Comparison of ENCODE assay signal across 4 cellular contexts in the genomic region with DNA sequence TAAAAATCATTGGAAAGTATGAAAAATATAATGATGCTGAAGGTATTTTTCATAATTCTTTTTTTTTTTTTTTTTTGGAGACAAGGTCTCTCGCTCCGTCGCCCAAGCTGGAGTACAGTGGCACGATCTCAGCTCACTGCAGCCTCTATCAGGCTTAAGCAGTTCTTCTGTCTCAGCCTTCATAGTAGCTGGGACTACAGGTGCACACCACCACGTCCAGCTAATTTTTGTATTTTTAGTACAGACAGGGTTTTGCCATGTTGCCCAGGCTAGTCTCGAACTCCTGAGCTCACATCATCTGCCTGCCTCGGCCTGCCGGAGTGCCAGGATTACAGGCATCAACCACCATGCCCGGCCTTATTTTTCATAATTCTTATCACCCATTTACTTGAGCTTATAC.
TF ChIP-seq lines count a peak whose summit lies in the region.

No MANE protein-coding gene starts in this region.

TF ChIP-seq in liver, 16 proteins besides CTCF, POLR2A, EP300 and RAD21 (continues in another document):
- TF ChIP-seq ZBTB33 (IDR thresholded peaks at IDR 0.05) (no peak), HNF4G (IDR thresholded peaks at IDR 0.05) (no peak), NR2F2 (IDR thresholded peaks at IDR 0.05) (no peak), FOXA1 (IDR thresholded peaks at IDR 0.05) (no peak), YY1 (IDR thresholded peaks at IDR 0.05) (no peak), MAX (IDR thresholded peaks at IDR 0.05) (no peak), FOXA2 (IDR thresholded peaks at IDR 0.05) (no peak), RXRA (IDR thresholded peaks at IDR 0.05) (no peak), EGR1 (IDR thresholded peaks at IDR 0.05; ENCODE audit: low read depth in 2 of 2) (no peak), HNF4A (conservative IDR thresholded peaks at IDR 0.05) (no peak), SP1 (IDR thresholded peaks at IDR 0.05) (no peak), GABPA (IDR thresholded peaks at IDR 0.05 in 1 of 2, conservative IDR thresholded peaks at IDR 0.05 in 1 of 2) (no peak), TAF1 (conservative IDR thresholded peaks at IDR 0.05) (no peak), JUND (IDR thresholded peaks at IDR 0.05) (no peak)
- TF ChIP-seq, protein P1, sequence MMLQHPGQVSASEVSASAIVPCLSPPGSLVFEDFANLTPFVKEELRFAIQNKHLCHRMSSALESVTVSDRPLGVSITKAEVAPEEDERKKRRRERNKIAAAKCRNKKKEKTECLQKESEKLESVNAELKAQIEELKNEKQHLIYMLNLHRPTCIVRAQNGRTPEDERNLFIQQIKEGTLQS (IDR thresholded peaks at IDR 0.05): no peak

TF ChIP-seq in HepG2, 621 proteins besides CTCF, POLR2A, EP300 and RAD21:
- TF ChIP-seq DDIT3 (CRISPR knock-in tag; IDR thresholded peaks at IDR 0.05) (no peak), GTF2F1 (IDR thresholded peaks at IDR 0.05; ENCODE audit: low read length) (no peak), RXRA (CRISPR knock-in tag; IDR thresholded peaks at IDR 0.05) (no peak), MYC (CRISPR knock-in tag; IDR thresholded peaks at IDR 0.05; ENCODE audit: borderline replicate concordance) (no peak), ZNF761 (CRISPR knock-in tag; conservative IDR thresholded peaks at IDR 0.05) (no peak), ZNF317 (CRISPR knock-in tag; IDR thresholded peaks at IDR 0.05) (no peak), MTERF4 (CRISPR knock-in tag; IDR thresholded peaks at IDR 0.05) (no peak), ATF4 (CRISPR knock-in tag; IDR thresholded peaks at IDR 0.05) (no peak), CSRNP2 (CRISPR knock-in tag; conservative IDR thresholded peaks at IDR 0.05; ENCODE audit: low read depth) (no peak), TOPORS (CRISPR knock-in tag; IDR thresholded peaks at IDR 0.05) (no peak), ZNF839 (CRISPR knock-in tag; IDR thresholded peaks at IDR 0.05; ENCODE audit: borderline replicate concordance) (no peak), HMG20A (CRISPR knock-in tag; IDR thresholded peaks at IDR 0.05; ENCODE audit: borderline replicate concordance) (no peak), ASH2L (IDR thresholded peaks at IDR 0.05; ENCODE audit: insufficient read length, low read depth, low read length) (no peak)
- TF ChIP-seq, protein P2, sequence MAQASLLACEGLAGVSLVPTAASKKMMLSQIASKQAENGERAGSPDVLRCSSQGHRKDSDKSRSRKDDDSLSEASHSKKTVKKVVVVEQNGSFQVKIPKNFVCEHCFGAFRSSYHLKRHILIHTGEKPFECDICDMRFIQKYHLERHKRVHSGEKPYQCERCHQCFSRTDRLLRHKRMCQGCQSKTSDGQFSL (CRISPR knock-in tag; IDR thresholded peaks at IDR 0.05): no peak

TF ChIP-seq in GM12878, 131 proteins besides CTCF, POLR2A, EP300 and RAD21:
- TF ChIP-seq HDGF (IDR thresholded peaks at IDR 0.05): 0 out of 2 replicates have a peak, but pooled peaks have one; percentile 18
- TF ChIP-seq POLR2AphosphoS2 (IDR thresholded peaks at IDR 0.05; ENCODE audit: low read depth, low read length): peak; percentile 46; the same call in 1 of the 2 replicates
- TF ChIP-seq ZZZ3 (IDR thresholded peaks at IDR 0.05; ENCODE audit: control insufficient read depth, insufficient read length, low read depth): no peak
- TF ChIP-seq SMAD5 (IDR thresholded peaks at IDR 0.05; ENCODE audit: low read depth): no peak
- TF ChIP-seq, protein P3, sequence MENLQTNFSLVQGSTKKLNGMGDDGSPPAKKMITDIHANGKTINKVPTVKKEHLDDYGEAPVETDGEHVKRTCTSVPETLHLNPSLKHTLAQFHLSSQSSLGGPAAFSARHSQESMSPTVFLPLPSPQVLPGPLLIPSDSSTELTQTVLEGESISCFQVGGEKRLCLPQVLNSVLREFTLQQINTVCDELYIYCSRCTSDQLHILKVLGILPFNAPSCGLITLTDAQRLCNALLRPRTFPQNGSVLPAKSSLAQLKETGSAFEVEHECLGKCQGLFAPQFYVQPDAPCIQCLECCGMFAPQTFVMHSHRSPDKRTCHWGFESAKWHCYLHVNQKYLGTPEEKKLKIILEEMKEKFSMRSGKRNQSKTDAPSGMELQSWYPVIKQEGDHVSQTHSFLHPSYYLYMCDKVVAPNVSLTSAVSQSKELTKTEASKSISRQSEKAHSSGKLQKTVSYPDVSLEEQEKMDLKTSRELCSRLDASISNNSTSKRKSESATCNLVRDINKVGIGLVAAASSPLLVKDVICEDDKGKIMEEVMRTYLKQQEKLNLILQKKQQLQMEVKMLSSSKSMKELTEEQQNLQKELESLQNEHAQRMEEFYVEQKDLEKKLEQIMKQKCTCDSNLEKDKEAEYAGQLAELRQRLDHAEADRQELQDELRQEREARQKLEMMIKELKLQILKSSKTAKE (IDR thresholded peaks at IDR 0.05; ENCODE audit: low read depth, poor library complexity, severe bottlenecking): no peak
- TF ChIP-seq, protein P4, sequence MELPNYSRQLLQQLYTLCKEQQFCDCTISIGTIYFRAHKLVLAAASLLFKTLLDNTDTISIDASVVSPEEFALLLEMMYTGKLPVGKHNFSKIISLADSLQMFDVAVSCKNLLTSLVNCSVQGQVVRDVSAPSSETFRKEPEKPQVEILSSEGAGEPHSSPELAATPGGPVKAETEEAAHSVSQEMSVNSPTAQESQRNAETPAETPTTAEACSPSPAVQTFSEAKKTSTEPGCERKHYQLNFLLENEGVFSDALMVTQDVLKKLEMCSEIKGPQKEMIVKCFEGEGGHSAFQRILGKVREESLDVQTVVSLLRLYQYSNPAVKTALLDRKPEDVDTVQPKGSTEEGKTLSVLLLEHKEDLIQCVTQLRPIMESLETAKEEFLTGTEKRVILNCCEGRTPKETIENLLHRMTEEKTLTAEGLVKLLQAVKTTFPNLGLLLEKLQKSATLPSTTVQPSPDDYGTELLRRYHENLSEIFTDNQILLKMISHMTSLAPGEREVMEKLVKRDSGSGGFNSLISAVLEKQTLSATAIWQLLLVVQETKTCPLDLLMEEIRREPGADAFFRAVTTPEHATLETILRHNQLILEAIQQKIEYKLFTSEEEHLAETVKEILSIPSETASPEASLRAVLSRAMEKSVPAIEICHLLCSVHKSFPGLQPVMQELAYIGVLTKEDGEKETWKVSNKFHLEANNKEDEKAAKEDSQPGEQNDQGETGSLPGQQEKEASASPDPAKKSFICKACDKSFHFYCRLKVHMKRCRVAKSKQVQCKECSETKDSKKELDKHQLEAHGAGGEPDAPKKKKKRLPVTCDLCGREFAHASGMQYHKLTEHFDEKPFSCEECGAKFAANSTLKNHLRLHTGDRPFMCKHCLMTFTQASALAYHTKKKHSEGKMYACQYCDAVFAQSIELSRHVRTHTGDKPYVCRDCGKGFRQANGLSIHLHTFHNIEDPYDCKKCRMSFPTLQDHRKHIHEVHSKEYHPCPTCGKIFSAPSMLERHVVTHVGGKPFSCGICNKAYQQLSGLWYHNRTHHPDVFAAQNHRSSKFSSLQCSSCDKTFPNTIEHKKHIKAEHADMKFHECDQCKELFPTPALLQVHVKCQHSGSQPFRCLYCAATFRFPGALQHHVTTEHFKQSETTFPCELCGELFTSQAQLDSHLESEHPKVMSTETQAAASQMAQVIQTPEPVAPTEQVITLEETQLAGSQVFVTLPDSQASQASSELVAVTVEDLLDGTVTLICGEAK (IDR thresholded peaks at IDR 0.05; ENCODE audit: borderline replicate concordance): peak; percentile 14; the same call in 1 of the 2 replicates
- TF ChIP-seq PML (IDR thresholded peaks at IDR 0.05; ENCODE audit: low read length): no peak
- no peak for TF ChIP-seq JUNB (IDR thresholded peaks at IDR 0.05)
- no peak for TF ChIP-seq GATAD2B (conservative IDR thresholded peaks at IDR 0.05; ENCODE audit: low read depth)
- no peak for TF ChIP-seq MYC (IDR thresholded peaks at IDR 0.05; ENCODE audit: insufficient read depth, insufficient read length, insufficient replicate concordance, low read length, severe bottlenecking)
- no peak for TF ChIP-seq TAF1 (IDR thresholded peaks at IDR 0.05; ENCODE audit: borderline replicate concordance, low read depth, low read length)

TF ChIP-seq in SK-N-SH treated with all-trans-retinoic acid at 6 μM for 48 hours, 23 proteins besides CTCF, POLR2A, EP300 and RAD21:
- no peak for TF ChIP-seq ZFP30 (CRISPR knock-in tag; IDR thresholded peaks at IDR 0.05)
- TF ChIP-seq RARB (CRISPR knock-in tag; IDR thresholded peaks at IDR 0.05): no peak
- no peak for TF ChIP-seq OSR1 (CRISPR knock-in tag; IDR thresholded peaks at IDR 0.05)
- TF ChIP-seq ZFP3 (CRISPR knock-in tag; IDR thresholded peaks at IDR 0.05): no peak
- TF ChIP-seq ZC3H10 (CRISPR knock-in tag; IDR thresholded peaks at IDR 0.05): no peak
- no peak for TF ChIP-seq ZNF8 (CRISPR knock-in tag; IDR thresholded peaks at IDR 0.05)
- no peak for TF ChIP-seq PPARA (CRISPR knock-in tag; IDR thresholded peaks at IDR 0.05; ENCODE audit: borderline replicate concordance)
- no peak for TF ChIP-seq BACH2 (CRISPR knock-in tag; IDR thresholded peaks at IDR 0.05; ENCODE audit: borderline replicate concordance)
- TF ChIP-seq, protein P5, sequence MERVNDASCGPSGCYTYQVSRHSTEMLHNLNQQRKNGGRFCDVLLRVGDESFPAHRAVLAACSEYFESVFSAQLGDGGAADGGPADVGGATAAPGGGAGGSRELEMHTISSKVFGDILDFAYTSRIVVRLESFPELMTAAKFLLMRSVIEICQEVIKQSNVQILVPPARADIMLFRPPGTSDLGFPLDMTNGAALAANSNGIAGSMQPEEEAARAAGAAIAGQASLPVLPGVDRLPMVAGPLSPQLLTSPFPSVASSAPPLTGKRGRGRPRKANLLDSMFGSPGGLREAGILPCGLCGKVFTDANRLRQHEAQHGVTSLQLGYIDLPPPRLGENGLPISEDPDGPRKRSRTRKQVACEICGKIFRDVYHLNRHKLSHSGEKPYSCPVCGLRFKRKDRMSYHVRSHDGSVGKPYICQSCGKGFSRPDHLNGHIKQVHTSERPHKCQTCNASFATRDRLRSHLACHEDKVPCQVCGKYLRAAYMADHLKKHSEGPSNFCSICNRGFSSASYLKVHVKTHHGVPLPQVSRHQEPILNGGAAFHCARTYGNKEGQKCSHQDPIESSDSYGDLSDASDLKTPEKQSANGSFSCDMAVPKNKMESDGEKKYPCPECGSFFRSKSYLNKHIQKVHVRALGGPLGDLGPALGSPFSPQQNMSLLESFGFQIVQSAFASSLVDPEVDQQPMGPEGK (CRISPR knock-in tag; IDR thresholded peaks at IDR 0.05; ENCODE audit: borderline replicate concordance): no peak
- TF ChIP-seq ARNTL (CRISPR knock-in tag; IDR thresholded peaks at IDR 0.05; ENCODE audit: borderline replicate concordance, low read depth): no peak
- TF ChIP-seq CSDC2 (CRISPR knock-in tag; IDR thresholded peaks at IDR 0.05): no peak
- no peak for TF ChIP-seq ESRRG (CRISPR knock-in tag; IDR thresholded peaks at IDR 0.05)
- TF ChIP-seq, protein P6, sequence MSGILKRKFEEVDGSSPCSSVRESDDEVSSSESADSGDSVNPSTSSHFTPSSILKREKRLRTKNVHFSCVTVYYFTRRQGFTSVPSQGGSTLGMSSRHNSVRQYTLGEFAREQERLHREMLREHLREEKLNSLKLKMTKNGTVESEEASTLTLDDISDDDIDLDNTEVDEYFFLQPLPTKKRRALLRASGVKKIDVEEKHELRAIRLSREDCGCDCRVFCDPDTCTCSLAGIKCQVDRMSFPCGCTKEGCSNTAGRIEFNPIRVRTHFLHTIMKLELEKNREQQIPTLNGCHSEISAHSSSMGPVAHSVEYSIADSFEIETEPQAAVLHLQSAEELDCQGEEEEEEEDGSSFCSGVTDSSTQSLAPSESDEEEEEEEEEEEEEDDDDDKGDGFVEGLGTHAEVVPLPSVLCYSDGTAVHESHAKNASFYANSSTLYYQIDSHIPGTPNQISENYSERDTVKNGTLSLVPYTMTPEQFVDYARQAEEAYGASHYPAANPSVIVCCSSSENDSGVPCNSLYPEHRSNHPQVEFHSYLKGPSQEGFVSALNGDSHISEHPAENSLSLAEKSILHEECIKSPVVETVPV (CRISPR knock-in tag; IDR thresholded peaks at IDR 0.05): no peak
- TF ChIP-seq, protein P7, sequence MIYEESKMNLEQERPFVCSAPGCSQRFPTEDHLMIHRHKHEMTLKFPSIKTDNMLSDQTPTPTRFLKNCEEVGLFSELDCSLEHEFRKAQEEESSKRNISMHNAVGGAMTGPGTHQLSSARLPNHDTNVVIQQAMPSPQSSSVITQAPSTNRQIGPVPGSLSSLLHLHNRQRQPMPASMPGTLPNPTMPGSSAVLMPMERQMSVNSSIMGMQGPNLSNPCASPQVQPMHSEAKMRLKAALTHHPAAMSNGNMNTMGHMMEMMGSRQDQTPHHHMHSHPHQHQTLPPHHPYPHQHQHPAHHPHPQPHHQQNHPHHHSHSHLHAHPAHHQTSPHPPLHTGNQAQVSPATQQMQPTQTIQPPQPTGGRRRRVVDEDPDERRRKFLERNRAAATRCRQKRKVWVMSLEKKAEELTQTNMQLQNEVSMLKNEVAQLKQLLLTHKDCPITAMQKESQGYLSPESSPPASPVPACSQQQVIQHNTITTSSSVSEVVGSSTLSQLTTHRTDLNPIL (CRISPR knock-in tag; IDR thresholded peaks at IDR 0.05; ENCODE audit: low read depth): no peak
- TF ChIP-seq, protein P8, sequence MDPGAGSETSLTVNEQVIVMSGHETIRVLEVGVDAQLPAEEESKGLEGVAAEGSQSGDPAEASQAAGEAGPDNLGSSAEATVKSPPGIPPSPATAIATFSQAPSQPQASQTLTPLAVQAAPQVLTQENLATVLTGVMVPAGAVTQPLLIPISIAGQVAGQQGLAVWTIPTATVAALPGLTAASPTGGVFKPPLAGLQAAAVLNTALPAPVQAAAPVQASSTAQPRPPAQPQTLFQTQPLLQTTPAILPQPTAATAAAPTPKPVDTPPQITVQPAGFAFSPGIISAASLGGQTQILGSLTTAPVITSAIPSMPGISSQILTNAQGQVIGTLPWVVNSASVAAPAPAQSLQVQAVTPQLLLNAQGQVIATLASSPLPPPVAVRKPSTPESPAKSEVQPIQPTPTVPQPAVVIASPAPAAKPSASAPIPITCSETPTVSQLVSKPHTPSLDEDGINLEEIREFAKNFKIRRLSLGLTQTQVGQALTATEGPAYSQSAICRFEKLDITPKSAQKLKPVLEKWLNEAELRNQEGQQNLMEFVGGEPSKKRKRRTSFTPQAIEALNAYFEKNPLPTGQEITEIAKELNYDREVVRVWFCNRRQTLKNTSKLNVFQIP (CRISPR knock-in tag; IDR thresholded peaks at IDR 0.05; ENCODE audit: borderline replicate concordance, low read depth): no peak
- no peak for TF ChIP-seq ZNF70 (CRISPR knock-in tag; IDR thresholded peaks at IDR 0.05)
- TF ChIP-seq GLIS3 (CRISPR knock-in tag; IDR thresholded peaks at IDR 0.05): no peak
- no peak for TF ChIP-seq ZNF565 (CRISPR knock-in tag; conservative IDR thresholded peaks at IDR 0.05; ENCODE audit: low read depth)
- no peak for TF ChIP-seq TCF4 (CRISPR knock-in tag; IDR thresholded peaks at IDR 0.05; ENCODE audit: borderline replicate concordance)
TF ChIP-seq in SK-N-SH treated with all-trans-retinoic acid at 6 μM for 48 hours: peak in this region for 0.
